9 cellular contexts compared by ENCODE assay signal in genomic region chr1:116986531-116987255, GRCh38. TPM values are rescaled to one million over a fixed set of nuclear protein-coding genes. Genes with fewer than 3 reads are reported as not detected.
DNase-seq lines count a peak whose midpoint lies in the region; ATAC-seq and TF ChIP-seq lines count a peak whose summit lies in the region.
"Had no signal": no experiment of that assay in that cellular context is flagged by ENCODE, and none has a peak within 500 bp of the region (broad histone marks: within the 10 kb centered on the region; RNA-seq: fewer than 3 reads in every experiment).

No MANE protein-coding gene starts in this region.

- intact Hi-C loops in CD8-positive, alpha-beta T cell (cut with DNase I, micrococcal nuclease), result loop anchor here (1.0 to 5.0 kb wide), 5 partner anchors 23 to 248 kb away; no protein-coding TSS in a partner anchor
- intact Hi-C loops in activated CD4-positive, alpha-beta T cell treated with anti-CD3 and anti-CD28 coated beads for 36 hours (cut with DNase I, micrococcal nuclease), result loop anchor here in 1 of 2 experiments (2.0 to 5.0 kb wide), 2 partner anchors 72 to 139 kb away; no protein-coding TSS in a partner anchor

- peaks cover 47% of the 10 kb centered on the region for H3K4me1 ChIP-seq in CD8-positive, alpha-beta T cell (ENCODE audit: insufficient read depth, low read length)

- ATAC-seq in CD8-positive, alpha-beta T cell, result peak; percentile 39
- peak; percentile 59 for ATAC-seq in activated CD4-positive, alpha-beta T cell treated with anti-CD3 and anti-CD28 coated beads for 36 hours
- ATAC-seq in HG03159 (IDR thresholded peaks at IDR 0.05; ENCODE audit: unreplicated experiment) (no peak), GM21737 (IDR thresholded peaks at IDR 0.05; ENCODE audit: unreplicated experiment) (no peak), HG02981 (IDR thresholded peaks at IDR 0.05; ENCODE audit: unreplicated experiment) (no peak)

- peak in 4 of 7 experiments; percentile 26 to 77 (median 28) for DNase-seq in CD8-positive, alpha-beta T cell
- DNase-seq in activated CD4-positive, alpha-beta T cell treated with anti-CD3 and anti-CD28 coated beads for 36 hours, result peak; percentile 59
- peak; percentile 51 for DNase-seq in activated naive CD4-positive, alpha-beta T cell treated with anti-CD3 and anti-CD28 coated beads, Interleukin-2, amount 50 U/mL, for 16 hours
- DNase-seq in stimulated activated CD4-positive, alpha-beta T cell treated with anti-CD3 and anti-CD28 coated beads, Interleukin-12 subunit alpha, Interleukin-12 subunit beta, amount 100 ng/mL, for 24 hours (ENCODE audit: low read depth in 2 of 2), result peak; percentile 4 to 31
- DNase-seq in NCI-H1105 (lab: John Stamatoyannopoulos, UW), result no peak
- DNase-seq: H7 had no signal

- H3K27me3 Mint-ChIP-seq in CD8-positive, alpha-beta T cell (ENCODE audit: low read depth), result no peaks in the 10 kb centered on the region
- no peaks in the 10 kb centered on the region for H3K27me3 Mint-ChIP-seq in activated CD4-positive, alpha-beta T cell treated with anti-CD3 and anti-CD28 coated beads for 36 hours

- no peaks in the 10 kb centered on the region for H3K27me3 ChIP-seq in CD8-positive, alpha-beta T cell (ENCODE audit: insufficient read depth, low read length)

- no peaks in the 10 kb centered on the region for H3K9me3 ChIP-seq in CD8-positive, alpha-beta T cell (ENCODE audit: low read length)

- H3K36me3 Mint-ChIP-seq in CD8-positive, alpha-beta T cell, result no peaks in the 10 kb centered on the region
- H3K36me3 Mint-ChIP-seq in activated CD4-positive, alpha-beta T cell treated with anti-CD3 and anti-CD28 coated beads for 36 hours (ENCODE audit: low read depth), result peaks cover 14% of the 10 kb centered on the region

- H3K4me3 ChIP-seq in CD8-positive, alpha-beta T cell (ENCODE audit: low read depth, low read length), result peak overlapping the region; percentile 53

- peak overlapping the region; percentile 85 for H3K27ac ChIP-seq in CD8-positive, alpha-beta T cell (ENCODE audit: low read depth, low read length)

- no peaks in the 10 kb centered on the region for H3K9me3 Mint-ChIP-seq in CD8-positive, alpha-beta T cell
- H3K9me3 Mint-ChIP-seq in activated CD4-positive, alpha-beta T cell treated with anti-CD3 and anti-CD28 coated beads for 36 hours (ENCODE audit: low read depth), result no peaks in the 10 kb centered on the region

- POLR2A ChIA-PET in CD8-positive, alpha-beta T cell (lab: Charles Lee), result interaction anchor here (0.6 to 2.5 kb wide), 18 partner anchors 10 to 701 kb away, joined by 3 to 15 read pairs (median 6); partner anchors contain the start of genes CD101, CD2 and TTF2
- POLR2A ChIA-PET in activated CD4-positive, alpha-beta T cell treated with anti-CD3 and anti-CD28 coated beads for 36 hours (lab: Charles Lee), result interaction anchor here (1.2 to 1.7 kb wide), 3 partner anchors 18 to 248 kb away, joined by 4 to 5 read pairs (median 4); partner anchors contain the start of gene TTF2

- CTCF ChIA-PET in CD8-positive, alpha-beta T cell (lab: Charles Lee), result interaction anchor here (0.6 to 2.0 kb wide), 7 partner anchors 12 to 248 kb away, joined by 3 to 8 read pairs (median 4); no protein-coding TSS in a partner anchor
- CTCF ChIA-PET in activated CD4-positive, alpha-beta T cell treated with anti-CD3 and anti-CD28 coated beads for 36 hours (lab: Charles Lee), result interaction anchor here (0.7 to 2.0 kb wide), 10 partner anchors 14 to 888 kb away, joined by 3 to 8 read pairs (median 3); partner anchors contain the start of gene TTF2

- TF ChIP-seq CTCF in CD8-positive, alpha-beta T cell (IDR thresholded peaks at IDR 0.05), result no peak

- peaks cover 64% of the 10 kb centered on the region for H3K4me1 Mint-ChIP-seq in CD8-positive, alpha-beta T cell (ENCODE audit: low read depth)
- H3K4me1 Mint-ChIP-seq in activated CD4-positive, alpha-beta T cell treated with anti-CD3 and anti-CD28 coated beads for 36 hours, result peaks cover 49% of the 10 kb centered on the region

- H3K27ac Mint-ChIP-seq in CD8-positive, alpha-beta T cell, result peak overlapping the region; percentile 98
- peak overlapping the region; percentile 93 for H3K27ac Mint-ChIP-seq in activated CD4-positive, alpha-beta T cell treated with anti-CD3 and anti-CD28 coated beads for 36 hours

- H3K36me3 ChIP-seq in CD8-positive, alpha-beta T cell (ENCODE audit: insufficient read depth, low read length), result no peaks in the 10 kb centered on the region

- peak overlapping the region; percentile 85 for H3K4me3 Mint-ChIP-seq in CD8-positive, alpha-beta T cell
- H3K4me3 Mint-ChIP-seq in activated CD4-positive, alpha-beta T cell treated with anti-CD3 and anti-CD28 coated beads for 36 hours, result peak overlapping the region; percentile 69

RNA-seq across cellular contexts. Expression of gene CD101, which starts 14.9 kb away (rescaled TPM):
- 1 to 10 TPM; 3.7 to 4.4 TPM for total RNA-seq in CD8-positive, alpha-beta T cell
- total RNA-seq in activated CD4-positive, alpha-beta T cell treated with anti-CD3 and anti-CD28 coated beads for 36 hours, result under 1 TPM; 0.30 to 0.60 TPM

Comparison
In these comparisons a context has a peak if more than half of its experiments do, and no peak if none do; other contexts are left out.
1. ATAC-seq: peak in CD8-positive, alpha-beta T cell (single experiment) and activated CD4-positive, alpha-beta T cell treated with anti-CD3 and anti-CD28 coated beads for 36 hours (single experiment); none in HG03159 (single experiment), GM21737 (single experiment) and HG02981 (single experiment).